In the genomic region with DNA sequence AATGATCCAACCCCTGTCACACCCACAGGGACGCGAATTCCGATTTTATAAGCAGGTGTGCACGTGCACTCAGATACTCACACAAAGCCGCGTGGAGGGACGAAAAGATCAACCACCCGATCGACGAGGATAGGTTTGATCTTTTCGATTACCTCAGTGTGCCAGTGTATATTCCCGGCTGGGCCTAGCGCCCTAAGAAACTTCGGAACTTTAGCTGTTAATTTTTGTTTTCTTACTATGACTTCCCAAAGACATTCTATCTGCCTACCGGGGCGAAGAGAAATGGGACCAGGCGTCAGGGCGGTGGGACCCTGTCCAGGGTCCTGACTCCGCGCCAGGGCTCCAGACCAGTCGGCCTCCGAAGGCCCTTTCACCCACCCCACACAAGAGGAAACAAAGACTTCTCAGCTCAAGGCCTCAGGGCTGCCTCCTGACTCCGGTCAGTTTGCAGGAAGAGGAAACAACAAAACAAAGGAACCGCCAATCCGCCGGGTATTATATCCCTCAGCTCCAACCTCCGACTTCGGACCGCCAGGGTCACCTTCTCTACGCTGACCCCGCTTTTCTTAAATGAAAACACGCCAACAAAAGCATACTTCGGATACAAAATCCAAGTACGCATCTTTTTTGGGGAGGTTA, we compare ENCODE assay signal across 12 cellular contexts. TPM values are rescaled to one million over a fixed set of nuclear protein-coding genes. Genes with fewer than 3 reads are reported as not detected.
DNase-seq lines count a peak whose midpoint lies in the region; ATAC-seq and TF ChIP-seq lines count a peak whose summit lies in the region.
"Had no signal": no experiment of that assay in that cellular context is flagged by ENCODE, and none has a peak within 500 bp of the region (broad histone marks: within the 10 kb centered on the region; RNA-seq: fewer than 3 reads in every experiment).

No MANE protein-coding gene starts in this region.

- BruUV-seq in IMR-90 (replicated peaks; lab: Mats Ljungman, UMichigan) (no TSS peak), Caco-2 (replicated peaks; lab: Mats Ljungman, UMichigan) (no TSS peak)

- no peak overlapping the region for H2BK20ac ChIP-seq in IMR-90 (ENCODE audit: low read depth, low read length)

- TF ChIP-seq RAD21 in IMR-90 (IDR thresholded peaks at IDR 0.05; ENCODE audit: low read length), result no peak

- no peak overlapping the region for H3K23ac ChIP-seq in IMR-90 (ENCODE audit: low read depth, low read length)

- H2AK5ac ChIP-seq in IMR-90 (ENCODE audit: low read depth, low read length), result no peak overlapping the region

- H3K9ac ChIP-seq in IMR-90 (ENCODE audit: low read depth, low read length), result no peak overlapping the region
- H3K9ac ChIP-seq: parathyroid adenoma had no signal

- H3K4me1 Mint-ChIP-seq in CD4-positive, alpha-beta T cell (ENCODE audit: low read depth), result peaks cover 41% of the 10 kb centered on the region
- peaks cover 8% of the 10 kb centered on the region in 2 donors for H3K4me1 Mint-ChIP-seq in natural killer cell treated with Interleukin-12 subunit alpha and Interleukin-12 subunit beta and Interleukin-15 and Interleukin-18, amount 100 ng/mL, for 72 hours (ENCODE audit: low read depth in 2 of 2)
- no peaks in the 10 kb centered on the region for H3K4me1 Mint-ChIP-seq in Caco-2 (ENCODE audit: low read depth, unreplicated experiment)

- intact Hi-C loops in CD4-positive, alpha-beta T cell (cut with DNase I, micrococcal nuclease), result no loop called here
- intact Hi-C loops in IMR-90 (cut with micrococcal nuclease), result no loop called here
- intact Hi-C loops in Caco-2 (cut with micrococcal nuclease; ENCODE audit: unreplicated experiment), result loop anchor here (10.0 kb wide), 1 partner anchor 101 kb away; no protein-coding TSS in a partner anchor

- POLR2A ChIA-PET in CD4-positive, alpha-beta T cell (lab: Charles Lee), result no interaction called here
- POLR2A ChIA-PET in IMR-90 (lab: Charles Lee; ENCODE audit: unreplicated experiment), result interaction anchor here (0.6 kb wide), 1 partner anchor 35 kb away, joined by 3 read pairs; no protein-coding TSS in a partner anchor
- POLR2A ChIA-PET in Caco-2 (lab: Charles Lee), result no interaction called here

- H3K4me3 Mint-ChIP-seq in CD4-positive, alpha-beta T cell, result peak overlapping the region; percentile 42
- no peak overlapping the region for H3K4me3 Mint-ChIP-seq in natural killer cell treated with Interleukin-12 subunit alpha and Interleukin-12 subunit beta and Interleukin-15 and Interleukin-18, amount 100 ng/mL, for 72 hours
- H3K4me3 Mint-ChIP-seq in Caco-2 (ENCODE audit: unreplicated experiment), result no peak overlapping the region
- H3K4me3 Mint-ChIP-seq: activated CD4-positive, alpha-beta memory T cell treated with anti-CD3 and anti-CD28 coated beads, Interleukin-2, amount 10 ng/mL, durations not matched to agents 7 days and 5 days had no signal

- no peaks in the 10 kb centered on the region for H3K9me3 ChIP-seq in CD4-positive, alpha-beta T cell (ENCODE audit: control insufficient read depth, low read length)
- H3K9me3 ChIP-seq in IMR-90 (ENCODE audit: control insufficient read depth, insufficient read depth, low read length) (peaks cover 7% of the 10 kb centered on the region), Caco-2 (no peaks in the 10 kb centered on the region)
- H3K9me3 ChIP-seq: suprapubic skin had no signal

- dilution Hi-C loops in IMR-90 (cut with HindIII; ENCODE audit: low sequenced_read_pairs, unreplicated experiment), result no loop called here

- no peak for TF ChIP-seq POLR2A in IMR-90 (IDR thresholded peaks at IDR 0.05; ENCODE audit: low read depth, low read length)

- no peak overlapping the region for H3K56ac ChIP-seq in IMR-90 (ENCODE audit: extremely low read depth, insufficient read depth, low read length)

- in situ Hi-C loops in IMR-90 (cut with MboI; ENCODE audit: low sequenced_read_pairs), result no loop called here

- H3K4me2 ChIP-seq in IMR-90 (ENCODE audit: low read depth, low read length), result no peak overlapping the region

- 9% methylated on average over 9 of the region's 34 CpGs; no CpG with 5 or more reads in 1 of the 2 experiments for WGBS in IMR-90 (ENCODE audit: extremely low coverage in 2 of 2, insufficient read length in 1 of 2), 2 experiments

- ATAC-seq in CD4-positive, alpha-beta T cell (ENCODE audit: poor library complexity), result no peak
- peak; percentile 37 for ATAC-seq in IMR-90 (ENCODE audit: low read depth)
- ATAC-seq in natural killer cell treated with Interleukin-12 subunit alpha and Interleukin-12 subunit beta and Interleukin-15 and Interleukin-18, amount 100 ng/mL, for 72 hours, result no peak
- ATAC-seq in HG03460 (IDR thresholded peaks at IDR 0.05; ENCODE audit: unreplicated experiment), result no peak

- H4K8ac ChIP-seq in IMR-90 (ENCODE audit: low read depth in 2 of 2, low read length in 2 of 2), result no peak overlapping the region

- no peak overlapping the region for H4K91ac ChIP-seq in IMR-90 (ENCODE audit: insufficient read depth, low read depth, low read length)

- CTCF ChIA-PET in CD4-positive, alpha-beta T cell (lab: Charles Lee), result interaction anchor here (1.1 kb wide), 1 partner anchor 9 kb away, joined by 3 read pairs; no protein-coding TSS in a partner anchor
- CTCF ChIA-PET in IMR-90 (lab: Yijun Ruan, JAX), result no interaction called here
- CTCF ChIA-PET in Caco-2 (lab: Charles Lee), result no interaction called here

- H3K27ac Mint-ChIP-seq in CD4-positive, alpha-beta T cell, result no peak overlapping the region
- H3K27ac Mint-ChIP-seq in natural killer cell treated with Interleukin-12 subunit alpha and Interleukin-12 subunit beta and Interleukin-15 and Interleukin-18, amount 100 ng/mL, for 72 hours, result no peak overlapping the region
- no peak overlapping the region for H3K27ac Mint-ChIP-seq in Caco-2 (ENCODE audit: unreplicated experiment)
- H3K27ac Mint-ChIP-seq: activated CD4-positive, alpha-beta memory T cell treated with anti-CD3 and anti-CD28 coated beads, Interleukin-2, amount 10 ng/mL, durations not matched to agents 7 days and 5 days had no signal

- H3K79me1 ChIP-seq in IMR-90 (ENCODE audit: low read depth in 1 of 2, low read length in 2 of 2), result no peaks in the 10 kb centered on the region

- H2AFZ ChIP-seq in IMR-90 (replicated peaks; ENCODE audit: low read length, poor library complexity), result no peak overlapping the region
- H2AFZ ChIP-seq: parathyroid adenoma had no signal

- H3K36me3 Mint-ChIP-seq in CD4-positive, alpha-beta T cell (ENCODE audit: low read depth), result no peaks in the 10 kb centered on the region
- no peaks in the 10 kb centered on the region for H3K36me3 Mint-ChIP-seq in natural killer cell treated with Interleukin-12 subunit alpha and Interleukin-12 subunit beta and Interleukin-15 and Interleukin-18, amount 100 ng/mL, for 72 hours
- no peaks in the 10 kb centered on the region for H3K36me3 Mint-ChIP-seq in Caco-2 (ENCODE audit: insufficient read depth, unreplicated experiment)

- no peak overlapping the region for H3K18ac ChIP-seq in IMR-90 (ENCODE audit: low read depth, low read length)

- H3K4me3 ChIP-seq in IMR-90 (ENCODE audit: insufficient read depth, low read depth, low read length) (no peak overlapping the region), Caco-2 (ENCODE audit: low read depth, low read length) (no peak overlapping the region)
- H3K4me3 ChIP-seq: suprapubic skin had no signal

- no peak overlapping the region for H2BK15ac ChIP-seq in IMR-90 (ENCODE audit: low read depth, low read length)

- H3K4me1 ChIP-seq in IMR-90 (ENCODE audit: control insufficient read depth, insufficient read depth, low read length) (no peaks in the 10 kb centered on the region), Caco-2 (no peaks in the 10 kb centered on the region)
- H3K4me1 ChIP-seq: parathyroid adenoma had no signal

- no peak overlapping the region for H4K5ac ChIP-seq in IMR-90 (ENCODE audit: low read depth, low read length)

- no peak for DNase-seq in CD4-positive, alpha-beta T cell
- DNase-seq in IMR-90 (no peak), foreskin melanocyte (peak; percentile 54), Caco-2 (no peak), NCI-H1092 treated with DMSO at 0.1 percent for 48 hours (lab: John Stamatoyannopoulos, UW) (no peak)
- DNase-seq in natural killer cell treated with Interleukin-12 subunit alpha and Interleukin-12 subunit beta and Interleukin-15 and Interleukin-18, amount 100 ng/mL, for 72 hours (ENCODE audit: low spot score), result peak; percentile 52
- DNase-seq in effector CD8-positive, alpha-beta T cell (lab: John Stamatoyannopoulos, UW), result no peak
- DNase-seq: activated CD4-positive, alpha-beta memory T cell treated with anti-CD3 and anti-CD28 coated beads, Interleukin-2, amount 10 ng/mL, durations not matched to agents 7 days and 5 days had no signal

- TF ChIP-seq CTCF in CD4-positive, alpha-beta T cell (IDR thresholded peaks at IDR 0.05), result no peak
- TF ChIP-seq CTCF in IMR-90 (conservative IDR thresholded peaks at IDR 0.05; ENCODE audit: low read depth, low read length), result no peak
- no peak for TF ChIP-seq CTCF in Caco-2 (IDR thresholded peaks at IDR 0.05; ENCODE audit: insufficient read depth in 1 of 2, low read depth in 1 of 2, low read length in 1 of 2, severe bottlenecking in 1 of 2, unreplicated experiment in 1 of 2)

- peaks cover 93% of the 10 kb centered on the region for H3K27me3 Mint-ChIP-seq in CD4-positive, alpha-beta T cell
- peaks cover 44 to 54% of the 10 kb centered on the region in 2 donors for H3K27me3 Mint-ChIP-seq in natural killer cell treated with Interleukin-12 subunit alpha and Interleukin-12 subunit beta and Interleukin-15 and Interleukin-18, amount 100 ng/mL, for 72 hours
- H3K27me3 Mint-ChIP-seq in Caco-2 (ENCODE audit: insufficient read depth, unreplicated experiment), result peaks cover 3% of the 10 kb centered on the region

- no peaks in the 10 kb centered on the region for H4K20me1 ChIP-seq in IMR-90 (ENCODE audit: insufficient read depth, low read length)

- H3K9me1 ChIP-seq in IMR-90 (ENCODE audit: insufficient read depth, low read length), result no peaks in the 10 kb centered on the region; the same call in 1 of the 2 replicates

- no peak overlapping the region for H2BK120ac ChIP-seq in IMR-90 (ENCODE audit: low read depth, low read length)

- H3K36me3 ChIP-seq in IMR-90 (ENCODE audit: control insufficient read depth, insufficient read depth, low read length) (no peaks in the 10 kb centered on the region), Caco-2 (ENCODE audit: control insufficient read depth, insufficient read depth, low read length) (no peaks in the 10 kb centered on the region)
- H3K36me3 ChIP-seq: suprapubic skin had no signal

- H2AK9ac ChIP-seq in IMR-90 (replicated peaks; ENCODE audit: low read depth, low read length, poor library complexity), result no peak overlapping the region

- H3K14ac ChIP-seq in IMR-90 (replicated peaks; ENCODE audit: low read depth, low read length), result no peak overlapping the region

- no peak overlapping the region for H3K27ac ChIP-seq in CD4-positive, alpha-beta T cell (ENCODE audit: low read depth, low read length)
- no peak overlapping the region for H3K27ac ChIP-seq in IMR-90 (ENCODE audit: insufficient read depth, low read length)
- H3K27ac ChIP-seq: C4-2B, parathyroid adenoma, suprapubic skin had no signal

- no peak overlapping the region for H2BK5ac ChIP-seq in IMR-90 (ENCODE audit: low read depth, low read length, poor library complexity, severe bottlenecking)

- H3K4ac ChIP-seq in IMR-90 (ENCODE audit: low read depth, low read length), result no peak overlapping the region

- peaks cover 90% of the 10 kb centered on the region for H3K27me3 ChIP-seq in CD4-positive, alpha-beta T cell (ENCODE audit: control insufficient read depth, insufficient read depth, low read length)
- H3K27me3 ChIP-seq in IMR-90 (ENCODE audit: control insufficient read depth, insufficient read depth, low read length), result peaks cover 67% of the 10 kb centered on the region
- H3K27me3 ChIP-seq in Caco-2 (replicated peaks; ENCODE audit: control insufficient read depth, insufficient read depth, low read length), result no peaks in the 10 kb centered on the region

- no peaks in the 10 kb centered on the region for H3K9me3 Mint-ChIP-seq in CD4-positive, alpha-beta T cell
- no peaks in the 10 kb centered on the region for H3K9me3 Mint-ChIP-seq in natural killer cell treated with Interleukin-12 subunit alpha and Interleukin-12 subunit beta and Interleukin-15 and Interleukin-18, amount 100 ng/mL, for 72 hours
- H3K9me3 Mint-ChIP-seq in Caco-2 (ENCODE audit: unreplicated experiment), result no peaks in the 10 kb centered on the region
- H3K9me3 Mint-ChIP-seq: activated CD4-positive, alpha-beta memory T cell treated with anti-CD3 and anti-CD28 coated beads, Interleukin-2, amount 10 ng/mL, durations not matched to agents 7 days and 5 days had no signal

RNA-seq across cellular contexts. Expression of a gene that starts 6.8 kb away (rescaled TPM):
- total RNA-seq in CD4-positive, alpha-beta T cell, result not detected
- total RNA-seq in IMR-90 (2012; rRNA removed), result not detected in 2 replicates
- polyA plus RNA-seq in IMR-90 (2012; rRNA removed), result not detected in 2 replicates
- polyA plus RNA-seq in IMR-90 (2012; cell fraction: cytosol; rRNA removed), result not detected in 2 replicates
- not detected in 2 replicates for polyA plus RNA-seq in IMR-90 (2012; cell fraction: nucleus; rRNA removed; ENCODE audit: low replicate concordance)
- total RNA-seq in natural killer cell treated with Interleukin-12 subunit alpha and Interleukin-12 subunit beta and Interleukin-15 and Interleukin-18, amount 100 ng/mL, for 72 hours, result not detected
- total RNA-seq in Caco-2 (2022), result 0.53 and 0.68 TPM in 2 replicates
- total RNA-seq: activated CD4-positive, alpha-beta memory T cell treated with anti-CD3 and anti-CD28 coated beads, Interleukin-2, amount 10 ng/mL, durations not matched to agents 7 days and 5 days had no signal

Comparison
In these comparisons a context has a peak if more than half of its experiments do, and no peak if none do; other contexts are left out.
1. DNase-seq: peak in foreskin melanocyte (single experiment) and natural killer cell treated with Interleukin-12 subunit alpha and Interleukin-12 subunit beta and Interleukin-15 and Interleukin-18, amount 100 ng/mL, for 72 hours (single experiment); none in CD4-positive, alpha-beta T cell (0 of 10), IMR-90 (single experiment), Caco-2 (0 of 2), effector CD8-positive, alpha-beta T cell (single experiment) and NCI-H1092 treated with DMSO at 0.1 percent for 48 hours (single experiment).